ENCODE assay signal across 13 cellular contexts in genomic region chr5:115578657-115579056, GRCh38. TPM values are rescaled to one million over a fixed set of nuclear protein-coding genes. Genes with fewer than 3 reads are reported as not detected.
DNase-seq lines count a peak whose midpoint lies in the region; ATAC-seq and TF ChIP-seq lines count a peak whose summit lies in the region.
"Had no signal": no experiment of that assay in that cellular context is flagged by ENCODE, and none has a peak within 500 bp of the region (broad histone marks: within the 10 kb centered on the region; RNA-seq: fewer than 3 reads in every experiment).

No MANE protein-coding gene starts in this region.

- ATAC-seq in GM19328 (IDR thresholded peaks at IDR 0.05; ENCODE audit: unreplicated experiment) (peak; percentile 44), HG02678 (IDR thresholded peaks at IDR 0.05; ENCODE audit: unreplicated experiment) (peak; percentile 49), HG03378 (IDR thresholded peaks at IDR 0.05; ENCODE audit: unreplicated experiment) (peak; percentile 54)

- H3K27me3 ChIP-seq in GM06990 (replicated peaks; ENCODE audit: control insufficient read depth, insufficient read depth, low read length), result no peaks in the 10 kb centered on the region
- no peaks in the 10 kb centered on the region for H3K27me3 ChIP-seq in MG63
- H3K27me3 ChIP-seq: esophagus muscularis mucosa had no signal

- H3K36me3 ChIP-seq in GM06990 (ENCODE audit: control insufficient read depth, insufficient read depth, low read length) (no peaks in the 10 kb centered on the region), MG63 (peaks cover 28% of the 10 kb centered on the region)

- H3K4me3 ChIP-seq in GM06990 (replicated peaks; ENCODE audit: low read depth, low read length) (no peak overlapping the region), coronary artery (no peak overlapping the region), MG63 (no peak overlapping the region)
- H3K4me3 ChIP-seq: esophagus muscularis mucosa, smooth muscle cell had no signal

- DNase-seq in GM06990 (ENCODE audit: extremely low read depth, insufficient read length) (peak; percentile 42), coronary artery (ENCODE audit: low spot score) (no peak), MG63 (no peak), amniotic stem cell (lab: John Stamatoyannopoulos, UW) (no peak), NK-92 (lab: John Stamatoyannopoulos, UW; ENCODE audit: unreplicated experiment) (no peak)
- DNase-seq: activated naive CD4-positive, alpha-beta T cell; DMS53; NCI-H2107 had no signal

- no peak overlapping the region for H3K27ac ChIP-seq in coronary artery
- H3K27ac ChIP-seq: esophagus muscularis mucosa had no signal

- no peak for TF ChIP-seq CTCF in GM06990 (IDR thresholded peaks at IDR 0.05; ENCODE audit: insufficient read depth, low read length, poor library complexity, severe bottlenecking)
- no peak for TF ChIP-seq CTCF in coronary artery (IDR thresholded peaks at IDR 0.05)

- peaks cover 7% of the 10 kb centered on the region for H3K9me3 ChIP-seq in MG63
- H3K9me3 ChIP-seq: esophagus muscularis mucosa had no signal

RNA-seq across cellular contexts. Expression of gene TICAM2, which starts 23.6 kb away (rescaled TPM):
- total RNA-seq in MG63 (2014; rRNA removed; shearing (Covaris generic); ENCODE audit: low replicate concordance), result 1.2 and 6.3 TPM in 2 replicates

RNA-seq across cellular contexts. Expression of gene FEM1C, which starts 34.1 kb away (rescaled TPM):
- 12.4 and 23.6 TPM in 2 replicates for total RNA-seq in MG63 (2014; rRNA removed; shearing (Covaris generic); ENCODE audit: low replicate concordance)

RNA-seq across cellular contexts. Expression of gene TMED7, which starts 47.2 kb away (rescaled TPM):
- total RNA-seq in MG63 (2014; rRNA removed; shearing (Covaris generic); ENCODE audit: low replicate concordance), result 57.0 and 78.8 TPM in 2 replicates
